20 cellular contexts compared by ENCODE assay signal in the genomic region with DNA sequence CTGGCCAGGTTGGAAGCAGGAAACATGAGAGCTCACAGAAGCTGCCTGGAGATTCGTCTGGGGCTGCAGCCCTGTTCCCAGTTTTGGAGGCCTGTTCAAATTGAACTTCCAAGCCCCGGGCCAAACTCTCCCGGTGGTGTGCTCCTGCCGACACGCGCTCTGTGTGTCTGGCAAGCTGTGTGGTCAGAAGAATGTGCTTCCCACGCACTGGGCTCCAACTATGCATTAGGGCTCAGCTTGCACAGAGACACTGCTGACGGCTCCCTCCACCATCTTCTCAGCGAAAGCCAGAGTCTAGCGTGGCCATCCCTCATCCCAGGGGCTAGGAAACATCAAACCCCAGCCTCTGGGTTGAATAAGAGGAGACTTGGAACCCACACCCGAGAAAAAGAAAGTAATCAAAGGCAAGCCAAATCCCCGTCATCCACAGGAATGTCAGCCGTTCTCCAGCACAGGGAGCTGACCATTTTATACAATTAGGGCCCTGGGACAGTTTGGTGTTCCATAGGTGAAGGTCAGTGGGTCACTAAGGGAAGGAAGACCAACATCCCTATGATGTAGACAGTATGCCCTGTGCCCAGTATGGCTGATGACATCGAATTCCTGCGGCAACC.
DNase-seq lines count a peak whose midpoint lies in the region; ATAC-seq and TF ChIP-seq lines count a peak whose summit lies in the region.
"Had no signal": no experiment of that assay in that cellular context is flagged by ENCODE, and none has a peak within 500 bp of the region (broad histone marks: within the 10 kb centered on the region; RNA-seq: fewer than 3 reads in every experiment).

No MANE protein-coding gene starts in this region.

- no TSS peak for BruUV-seq in PC-3 (replicated peaks; lab: Mats Ljungman, UMichigan)

- intact Hi-C loops in right cardiac atrium (cut with DNase I): no loop called here
- intact Hi-C loops in sigmoid colon (cut with DNase I): loop anchor here (10.0 kb wide), 1 partner anchor 104 kb away; the partner anchor contains the start of gene FGFR2
- intact Hi-C loops in PC-3 (cut with micrococcal nuclease): no loop called here

- peak; percentile 65 to 84 for ATAC-seq in right cardiac atrium
- no peak for ATAC-seq in PC-3
- no peak for ATAC-seq in GM18505 (IDR thresholded peaks at IDR 0.05; ENCODE audit: unreplicated experiment)
- ATAC-seq: activated T-cell treated with anti-CD3 and anti-CD28 coated beads, Interleukin-2, amount 50 U/mL, for 4 hours; stimulated activated effector memory CD8-positive, alpha-beta T cell treated with anti-CD3 and anti-CD28 coated beads, Interleukin-12 subunit alpha, Interleukin-12 subunit beta, amount 100 ng/mL, for 72 hours had no signal

- TF ChIP-seq EP300 in sigmoid colon (IDR thresholded peaks at IDR 0.05): no peak

- CTCF ChIA-PET in PC-3 (lab: Charles Lee): no interaction called here

- WGBS in right cardiac atrium: 50% methylated on average over 15 of the region's 15 CpGs
- WGBS in sigmoid colon, 2 donors: 78 to 81% methylated on average over 15 of the region's 15 CpGs

- H3K4me3 ChIP-seq in right cardiac atrium (ENCODE audit: low read length) (no peak overlapping the region), sigmoid colon (peak overlapping the region in 2 of 4 donors; percentile 5 to 26), PC-3 (ENCODE audit: low read length) (no peak overlapping the region)
- H3K4me3 ChIP-seq: cardiac muscle cell had no signal

- H3K79me2 ChIP-seq in PC-3 (ENCODE audit: low read length): no peaks in the 10 kb centered on the region

- no peak overlapping the region for H2AFZ ChIP-seq in PC-3 (ENCODE audit: low read length)

- H3K27ac ChIP-seq in right cardiac atrium (ENCODE audit: low read length): no peak overlapping the region
- peak overlapping the region; percentile 71 to 81 (median 76) for H3K27ac ChIP-seq in sigmoid colon
- H3K27ac ChIP-seq in PC-3 (ENCODE audit: low read length): no peak overlapping the region
- H3K27ac ChIP-seq: cardiac muscle cell, VCaP had no signal

- H3K9me3 ChIP-seq in right cardiac atrium (ENCODE audit: control insufficient read depth, low read length): no peaks in the 10 kb centered on the region
- H3K9me3 ChIP-seq in sigmoid colon: no peaks in the 10 kb centered on the region
- no peaks in the 10 kb centered on the region for H3K9me3 ChIP-seq in PC-3 (ENCODE audit: low read length)

- POLR2A ChIA-PET in PC-3 (lab: Charles Lee; ENCODE audit: unreplicated experiment): no interaction called here

- H3K36me3 ChIP-seq in sigmoid colon: peaks cover 0 to 36% (median 5%) of the 10 kb centered on the region in 4 donors
- no peaks in the 10 kb centered on the region for H3K36me3 ChIP-seq in PC-3 (ENCODE audit: low read depth, low read length)

- H3K9ac ChIP-seq in PC-3 (ENCODE audit: low read length): no peak overlapping the region

- DNase-seq in AG20443 (ENCODE audit: low spot score) (peak; percentile 37), astrocyte of the hippocampus (ENCODE audit: low read depth, low spot score) (peak; percentile 57), right cardiac atrium (peak; percentile 53 to 84 (median 69)), sigmoid colon (peak; percentile 84), PC-3 (no peak), NCI-H524 treated with DMSO at 0.1 percent for 48 hours (lab: John Stamatoyannopoulos, UW) (no peak), GM10266 (ENCODE audit: extremely low spot score) (no peak)
- DNase-seq: activated CD4-positive, alpha-beta memory T cell treated with anti-CD3 and anti-CD28 coated beads, Interleukin-2, amount 10 ng/mL, durations not matched to agents 7 days and 5 days; activated T-cell treated with anti-CD3 and anti-CD28 coated beads, Interleukin-2, amount 50 U/mL, for 4 hours; CD4-positive, alpha-beta memory T cell; effector memory CD4-positive, alpha-beta T cell; MM.1S; NCI-H1694 treated with DMSO at 0.1 percent for 48 hours; NCI-H446; NK-92 treated with Interleukin-12 subunit alpha and Interleukin-12 subunit beta, amount 100 ng/mL, for 24 hours; posterior cingulate gyrus had no signal

- no peaks in the 10 kb centered on the region for H3K9me2 ChIP-seq in PC-3 (replicated peaks; ENCODE audit: low read length)

- H3K4me1 ChIP-seq in right cardiac atrium (ENCODE audit: control insufficient read depth, insufficient read depth, low read length) (no peaks in the 10 kb centered on the region), sigmoid colon (peaks cover 0 to 33% (median 26%) of the 10 kb centered on the region in 4 donors), PC-3 (ENCODE audit: insufficient read depth, low read length) (no peaks in the 10 kb centered on the region)

- TF ChIP-seq POLR2A in sigmoid colon (IDR thresholded peaks at IDR 0.05) (no peak), GM18505 (IDR thresholded peaks at IDR 0.05; ENCODE audit: borderline replicate concordance, extremely low read depth, insufficient read depth, insufficient read length) (no peak)

- H3K4me2 ChIP-seq in PC-3 (ENCODE audit: low read length): no peak overlapping the region

- H4K20me1 ChIP-seq in PC-3 (ENCODE audit: low read length): no peaks in the 10 kb centered on the region

- no peak for TF ChIP-seq CTCF in sigmoid colon (IDR thresholded peaks at IDR 0.05)
- no peak for TF ChIP-seq CTCF in PC-3 (conservative IDR thresholded peaks at IDR 0.05; ENCODE audit: low read depth, low read length)
- TF ChIP-seq CTCF in GM10266 (IDR thresholded peaks at IDR 0.05; ENCODE audit: control insufficient read depth, insufficient read depth, low read depth, missing control alignments): no peak

- no peaks in the 10 kb centered on the region for H3F3A ChIP-seq in PC-3 (ENCODE audit: low read length, unreplicated experiment)

- H3K27me3 ChIP-seq in right cardiac atrium (ENCODE audit: control insufficient read depth, insufficient read depth) (no peaks in the 10 kb centered on the region), sigmoid colon (no peaks in the 10 kb centered on the region), PC-3 (ENCODE audit: low read length) (peaks cover 61% of the 10 kb centered on the region)
- H3K27me3 ChIP-seq: cardiac muscle cell had no signal

Comparison
In these comparisons a context has a peak if more than half of its experiments do, and no peak if none do; other contexts are left out.
1. DNase-seq: peak in AG20443 (single experiment), astrocyte of the hippocampus (single experiment), right cardiac atrium (3 of 3) and sigmoid colon (single experiment); none in PC-3 (single experiment), NCI-H524 treated with DMSO at 0.1 percent for 48 hours (single experiment) and GM10266 (single experiment).
2. ATAC-seq: peak in right cardiac atrium (2 of 2); none in PC-3 (single experiment) and GM18505 (single experiment).
3. H3K27ac ChIP-seq: peak in sigmoid colon (4 of 4); none in right cardiac atrium (single experiment) and PC-3 (single experiment).